11 cellular contexts compared by ENCODE assay signal in the genomic region with DNA sequence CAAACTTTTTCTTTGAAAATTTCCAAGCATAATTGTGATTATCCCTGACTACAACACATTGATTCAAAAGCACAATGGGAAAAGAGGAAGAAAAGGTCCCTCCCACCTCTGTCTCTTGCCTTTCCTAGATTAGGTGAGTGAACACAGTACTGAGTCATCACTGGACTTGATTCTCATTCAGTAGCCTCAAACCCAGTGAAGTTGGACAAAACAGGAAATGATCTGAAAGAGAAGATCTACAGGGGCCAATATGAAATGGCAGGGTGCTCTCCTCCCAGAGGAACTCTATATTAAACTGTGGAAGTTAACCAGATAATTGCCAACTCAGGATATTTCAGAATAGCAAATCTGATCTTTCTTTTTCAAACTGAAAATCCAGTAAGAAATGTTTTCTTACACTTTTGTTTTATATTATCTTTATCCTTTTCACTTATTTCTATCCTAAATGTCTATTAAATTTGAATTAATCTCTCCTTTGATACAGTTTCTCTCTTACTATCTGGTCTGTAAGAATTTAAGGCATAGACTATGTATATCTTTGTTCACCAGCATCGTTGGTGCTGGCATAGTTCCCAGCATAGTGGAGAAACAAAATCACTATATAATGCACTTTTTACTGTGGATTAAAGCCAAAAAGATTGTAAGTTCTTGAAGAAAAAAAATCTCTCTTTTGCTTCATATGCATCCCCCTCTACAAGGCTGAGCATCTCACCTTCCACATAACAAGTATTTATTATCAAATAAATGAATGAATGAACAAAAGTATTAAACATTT. TPM values are rescaled to one million over a fixed set of nuclear protein-coding genes. Genes with fewer than 3 reads are reported as not detected.
A peak's percentile ranks its signal among the peaks of the same experiment; 100 is the strongest.
DNase-seq lines count a peak whose midpoint lies in the region; ATAC-seq and TF ChIP-seq lines count a peak whose summit lies in the region.
"Had no signal": no experiment of that assay in that cellular context is flagged by ENCODE, and none has a peak within 500 bp of the region (broad histone marks: within the 10 kb centered on the region; RNA-seq: fewer than 3 reads in every experiment).

No MANE protein-coding gene starts in this region.

- ATAC-seq in activated CD4-positive, alpha-beta T cell treated with anti-CD3 and anti-CD28 coated beads for 36 hours, result peak; percentile 27
- peak; percentile 52 for ATAC-seq in HG02943 (IDR thresholded peaks at IDR 0.05; ENCODE audit: low read depth, unreplicated experiment)

- no peak overlapping the region for H3K4me3 ChIP-seq in tibial nerve
- H3K4me3 ChIP-seq: cardiac muscle cell, pancreas had no signal

- TF ChIP-seq EP300 in tibial nerve (IDR thresholded peaks at IDR 0.05), result no peak

- peaks cover 0 to 14% (median 0%) of the 10 kb centered on the region in 4 donors for H3K4me1 ChIP-seq in tibial nerve
- H3K4me1 ChIP-seq: pancreas had no signal

- no peaks in the 10 kb centered on the region for H3K27me3 ChIP-seq in tibial nerve
- H3K27me3 ChIP-seq: cardiac muscle cell, pancreas had no signal

- peaks cover 92% of the 10 kb centered on the region for H3K4me1 Mint-ChIP-seq in activated CD4-positive, alpha-beta T cell treated with anti-CD3 and anti-CD28 coated beads for 36 hours

- DNase-seq in activated CD4-positive, alpha-beta T cell treated with anti-CD3 and anti-CD28 coated beads for 36 hours, result no peak
- DNase-seq in activated CD4-positive, alpha-beta T cell treated with anti-CD3 and anti-CD28 coated beads, Interleukin-2, amount 50 U/mL, for 1 hour, result no peak
- DNase-seq in OCI-M2 (lab: John Stamatoyannopoulos, UW; ENCODE audit: unreplicated experiment), result peak; percentile 31
- DNase-seq in pons (ENCODE audit: low spot score), result peak; percentile 37
- no peak for DNase-seq in tibial nerve (ENCODE audit: low spot score in 2 of 2)
- DNase-seq in activated effector memory CD4-positive, alpha-beta T cell treated with anti-CD3 and anti-CD28 coated beads, Interleukin-2, amount 50 U/mL, for 16 hours, result no peak
- no peak for DNase-seq in activated CD4-positive, alpha-beta T cell treated with anti-CD3 and anti-CD28 coated beads for 1 hour
- DNase-seq: pancreas had no signal

- no peak overlapping the region for H3K27ac ChIP-seq in tibial nerve
- H3K27ac ChIP-seq: cardiac muscle cell, pancreas had no signal

- no peak for TF ChIP-seq CTCF in tibial nerve (IDR thresholded peaks at IDR 0.05)

- intact Hi-C loops in activated CD4-positive, alpha-beta T cell treated with anti-CD3 and anti-CD28 coated beads for 36 hours (cut with DNase I, micrococcal nuclease), result loop anchor here (2.0 to 5.0 kb wide), 3 partner anchors 36 to 859 kb away; no protein-coding TSS in a partner anchor

- peaks cover 4% of the 10 kb centered on the region for H3K36me3 Mint-ChIP-seq in activated CD4-positive, alpha-beta T cell treated with anti-CD3 and anti-CD28 coated beads for 36 hours (ENCODE audit: low read depth)

- POLR2A ChIA-PET in activated CD4-positive, alpha-beta T cell treated with anti-CD3 and anti-CD28 coated beads for 36 hours (lab: Charles Lee), result no interaction called here

- no peaks in the 10 kb centered on the region for H3K9me3 ChIP-seq in tibial nerve
- H3K9me3 ChIP-seq: pancreas had no signal

- no peaks in the 10 kb centered on the region for H3K9me3 Mint-ChIP-seq in activated CD4-positive, alpha-beta T cell treated with anti-CD3 and anti-CD28 coated beads for 36 hours (ENCODE audit: low read depth)

- peak overlapping the region; percentile 41 for H3K4me3 Mint-ChIP-seq in activated CD4-positive, alpha-beta T cell treated with anti-CD3 and anti-CD28 coated beads for 36 hours

- CTCF ChIA-PET in activated CD4-positive, alpha-beta T cell treated with anti-CD3 and anti-CD28 coated beads for 36 hours (lab: Charles Lee), result interaction anchor here (0.6 to 1.5 kb wide), 9 partner anchors 9 to 104 kb away, joined by 3 to 6 read pairs (median 4); no protein-coding TSS in a partner anchor

- no peaks in the 10 kb centered on the region for H3K36me3 ChIP-seq in tibial nerve
- H3K36me3 ChIP-seq: cardiac muscle cell, pancreas had no signal

- no peaks in the 10 kb centered on the region for H3K27me3 Mint-ChIP-seq in activated CD4-positive, alpha-beta T cell treated with anti-CD3 and anti-CD28 coated beads for 36 hours

- no peak for TF ChIP-seq POLR2A in tibial nerve (IDR thresholded peaks at IDR 0.05)

- H3K27ac Mint-ChIP-seq in activated CD4-positive, alpha-beta T cell treated with anti-CD3 and anti-CD28 coated beads for 36 hours, result peak overlapping the region; percentile 85

- WGBS in tibial nerve, 2 donors, result 0 to 4% methylated on average over 1 of the region's 1 CpG

RNA-seq across cellular contexts. Expression of gene IKZF1, which starts 41.4 kb away (rescaled TPM):
- total RNA-seq in activated CD4-positive, alpha-beta T cell treated with anti-CD3 and anti-CD28 coated beads for 36 hours, result 100 to 1,000 TPM; 245 to 260 TPM
- 10 to 100 TPM in 3 of 4 donors, 1 to 10 TPM in 1; 9.6 to 32.1 (median 20.7) TPM for total RNA-seq in tibial nerve
- total RNA-seq: M059J had no signal

Comparison
In these comparisons a context has a peak if more than half of its experiments do, and no peak if none do; other contexts are left out.
1. DNase-seq: peak in OCI-M2 (single experiment) and pons (single experiment); none in activated CD4-positive, alpha-beta T cell treated with anti-CD3 and anti-CD28 coated beads for 36 hours (single experiment), activated CD4-positive, alpha-beta T cell treated with anti-CD3 and anti-CD28 coated beads, Interleukin-2, amount 50 U/mL, for 1 hour (single experiment), tibial nerve (0 of 2), activated effector memory CD4-positive, alpha-beta T cell treated with anti-CD3 and anti-CD28 coated beads, Interleukin-2, amount 50 U/mL, for 16 hours (single experiment) and activated CD4-positive, alpha-beta T cell treated with anti-CD3 and anti-CD28 coated beads for 1 hour (single experiment).
2. RNA of gene IKZF1, which starts 41.4 kb away (total RNA-seq): 245 to 260 TPM in activated CD4-positive, alpha-beta T cell treated with anti-CD3 and anti-CD28 coated beads for 36 hours; 9.6 to 32.1 TPM in tibial nerve; every median in the first group is over 4 times any median in the second.